ENCODE assay signal across 26 cellular contexts in the genomic region with DNA sequence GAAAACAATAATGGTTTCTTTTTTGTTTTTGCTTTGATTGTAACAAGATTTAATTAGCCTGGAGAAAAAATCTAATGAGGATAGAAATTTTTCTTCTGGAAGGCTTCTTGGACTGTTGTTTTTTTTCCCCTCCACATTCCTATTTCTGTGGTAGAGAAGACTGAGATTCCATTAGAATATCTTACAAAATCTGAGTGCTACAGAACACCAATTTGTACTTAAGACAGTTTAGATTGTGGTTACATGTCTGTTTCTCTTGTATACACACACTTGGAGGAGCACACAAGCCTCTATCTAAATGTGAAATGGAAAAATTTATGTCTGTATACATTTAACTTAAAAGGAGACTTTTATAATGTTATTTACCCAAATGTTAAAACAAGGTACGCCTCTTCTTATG.
"Had no signal": no experiment of that assay in that cellular context is flagged by ENCODE, and none has a peak within 500 bp of the region (broad histone marks: within the 10 kb centered on the region; RNA-seq: fewer than 3 reads in every experiment).

No MANE protein-coding gene starts in this region.

- H3K27me3 ChIP-seq: ascending aorta, brain microvascular endothelial cell, cardiac muscle cell, Peyer's patch, SJSA1 had no signal

- DNase-seq: activated CD4-positive, alpha-beta T cell treated with anti-CD3 and anti-CD28 coated beads for 48 hours; activated CD4-positive, alpha-beta T cell treated with anti-CD3 and anti-CD28 coated beads, Interleukin-2, amount 50 U/mL, for 4 hours; activated CD4-positive, CD25-positive, alpha-beta regulatory T cell treated with anti-CD3 and anti-CD28 coated beads, Interleukin-2, amount 50 U/mL, for 72 hours; activated CD8-positive, alpha-beta memory T cell treated with anti-CD3 and anti-CD28 coated beads, Interleukin-2, amount 10 ng/mL, durations not matched to agents 7 days and 5 days; activated effector memory CD4-positive, alpha-beta T cell treated with Interleukin-2 at 50 U/mL for 16 hours; activated naive CD4-positive, alpha-beta T cell; activated T-cell treated with anti-CD3 and anti-CD28 coated beads, Interleukin-2, amount 50 U/mL, for 24 hours; amniotic stem cell; brain microvascular endothelial cell; NCI-H1092 treated with DMSO at 0.1 percent for 48 hours; NCI-H1417 treated with DMSO at 0.1 percent for 48 hours; NCI-H1694; NCI-H2029; NCI-H2107; NCI-H2171 treated with DMSO at 0.1 percent for 48 hours; NCI-H226; NCI-H526 treated with DMSO at 0.1 percent for 48 hours; NK-92 treated with Interleukin-12 subunit alpha and Interleukin-12 subunit beta, amount 100 ng/mL, for 24 hours; Peyer's patch; SHP77; T-helper 17 cell; T-helper 9 cell had no signal

- H3K9me3 ChIP-seq: ascending aorta, Peyer's patch, SJSA1 had no signal

- H3K4me3 ChIP-seq: ascending aorta, cardiac muscle cell, Peyer's patch, SJSA1 had no signal

- H3K36me3 ChIP-seq: ascending aorta, brain microvascular endothelial cell, cardiac muscle cell, Peyer's patch, SJSA1 had no signal

- H3K4me2 ChIP-seq: KMS-11 had no signal

- H3K27ac ChIP-seq: ascending aorta, brain microvascular endothelial cell, cardiac muscle cell, KMS-11, Peyer's patch, SJSA1 had no signal

- H3K4me1 ChIP-seq: ascending aorta, Peyer's patch had no signal

- H3K9ac ChIP-seq: KMS-11 had no signal
